In the genomic region with DNA sequence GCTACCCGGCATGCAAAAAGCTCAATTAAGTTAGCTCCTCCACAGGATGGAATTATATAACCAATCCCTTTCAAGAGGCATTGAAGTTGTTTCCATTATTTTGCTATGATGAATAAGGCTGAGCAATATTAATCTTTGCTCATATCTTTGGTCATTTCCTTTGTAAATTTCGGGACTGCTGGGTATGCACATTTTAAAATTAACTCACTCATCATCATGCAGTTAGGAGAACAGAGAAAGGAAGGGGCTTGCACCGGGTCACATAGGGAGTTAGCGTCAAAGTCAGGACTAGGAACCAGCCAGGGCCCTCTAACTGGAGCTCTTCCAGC, we compare ENCODE assay signal across 8 cellular contexts. TPM values are rescaled to one million over a fixed set of nuclear protein-coding genes. Genes with fewer than 3 reads are reported as not detected.
DNase-seq lines count a peak whose midpoint lies in the region; ATAC-seq and TF ChIP-seq lines count a peak whose summit lies in the region.

No MANE protein-coding gene starts in this region.

- H3K36me3 ChIP-seq in NT2/D1 (ENCODE audit: insufficient read depth, insufficient read length, low read length) (no peaks in the 10 kb centered on the region), gastrocnemius medialis (no peaks in the 10 kb centered on the region)

- intact Hi-C loops in gastrocnemius medialis (cut with DNase I; ENCODE audit: low total_unique reads): loop anchor here (2.0 to 10.0 kb wide), 3 partner anchors 180 to 1272 kb away; a partner anchor contains a TSS

- ATAC-seq in GM19328 (IDR thresholded peaks at IDR 0.05; ENCODE audit: unreplicated experiment) (peak; percentile 12), gastrocnemius medialis (peak in 1 of 2 donors; percentile 3), GM18861 (IDR thresholded peaks at IDR 0.05; ENCODE audit: unreplicated experiment) (no peak), HG03565 (IDR thresholded peaks at IDR 0.05; ENCODE audit: unreplicated experiment) (no peak)

- H3K27me3 ChIP-seq in NT2/D1 (ENCODE audit: insufficient read depth, insufficient read length): no peaks in the 10 kb centered on the region
- no peaks in the 10 kb centered on the region for H3K27me3 ChIP-seq in gastrocnemius medialis

- H3K9me3 ChIP-seq in NT2/D1 (ENCODE audit: insufficient read depth, low read length): no peaks in the 10 kb centered on the region
- no peaks in the 10 kb centered on the region for H3K9me3 ChIP-seq in gastrocnemius medialis

- H3K9ac ChIP-seq in NT2/D1 (ENCODE audit: insufficient read length, low read depth): peak overlapping the region; percentile 11

- TF ChIP-seq CTCF in epithelial cell of esophagus (IDR thresholded peaks at IDR 0.05; ENCODE audit: insufficient read depth, low read depth, low read length, missing control alignments): no peak
- TF ChIP-seq CTCF in gastrocnemius medialis (IDR thresholded peaks at IDR 0.05 in 4 of 5, conservative IDR thresholded peaks at IDR 0.05 in 1 of 5): no peak

- TF ChIP-seq POLR2A in gastrocnemius medialis (IDR thresholded peaks at IDR 0.05): no peak

- DNase-seq in NT2/D1 (ENCODE audit: low read depth, low spot score): no peak
- peak; percentile 59 for DNase-seq in epithelial cell of esophagus (ENCODE audit: low read depth)
- no peak for DNase-seq in gastrocnemius medialis
- no peak for DNase-seq in NCI-H2107 (lab: John Stamatoyannopoulos, UW)
- no peak for DNase-seq in hippocampal formation (lab: John Stamatoyannopoulos, UW)

- in situ Hi-C loops in gastrocnemius medialis (cut with MboI; ENCODE audit: low sequenced_read_pairs in 4 of 4): loop anchor here in 1 of 4 donors (10.0 kb wide), 1 partner anchor 292 kb away; no protein-coding TSS in a partner anchor

- H3K27ac ChIP-seq in gastrocnemius medialis: peak overlapping the region; percentile 82 to 86 (median 84)

- H3K4me3 ChIP-seq in NT2/D1 (ENCODE audit: insufficient read length, low read depth) (no peak overlapping the region), epithelial cell of esophagus (ENCODE audit: low read length) (peak overlapping the region; percentile 75), gastrocnemius medialis (peak overlapping the region; percentile 75 to 90 (median 83))

- H3K4me1 ChIP-seq in NT2/D1 (ENCODE audit: insufficient read depth, insufficient read length) (no peaks in the 10 kb centered on the region), gastrocnemius medialis (peaks cover 32% of the 10 kb centered on the region in 2 donors)

RNA-seq across cellular contexts. Expression of a gene that starts 0.4 kb away (rescaled TPM):
- 1 to 10 TPM in 3 of 4 donors, under 1 TPM in 1; 0.25 to 6.2 (median 1.9) TPM for total RNA-seq in gastrocnemius medialis
